10 cellular contexts compared by ENCODE assay signal in genomic region chr13:48448963-48449614, GRCh38. TPM values are rescaled to one million over a fixed set of nuclear protein-coding genes. Genes with fewer than 3 reads are reported as not detected.
A peak's percentile ranks its signal among the peaks of the same experiment; 100 is the strongest.
DNase-seq lines count a peak whose midpoint lies in the region; ATAC-seq, FAIRE-seq and TF ChIP-seq lines count a peak whose summit lies in the region.
"Had no signal": no experiment of that assay in that cellular context is flagged by ENCODE, and none has a peak within 500 bp of the region (broad histone marks: within the 10 kb centered on the region; RNA-seq: fewer than 3 reads in every experiment).

No MANE protein-coding gene starts in this region.

- intact Hi-C loops in thyroid gland (cut with DNase I): no loop called here

- H3K9me3 ChIP-seq in thyroid gland (no peaks in the 10 kb centered on the region), small intestine (ENCODE audit: control insufficient read depth, low read depth) (no peaks in the 10 kb centered on the region)

- peak overlapping the region; percentile 72 for H3K27ac Mint-ChIP-seq in activated naive CD8-positive, alpha-beta T cell treated with anti-CD3 and anti-CD28 coated beads, Interleukin-2, amount 10 ng/mL, durations not matched to agents 7 days and 5 days
- H3K27ac Mint-ChIP-seq in activated naive CD8-positive, alpha-beta T cell treated with anti-CD3 and anti-CD28 coated beads, Interleukin-2, amount 50 U/mL, for 24 hours: no peak overlapping the region

- TF ChIP-seq CTCF in fibroblast of pulmonary artery (IDR thresholded peaks at IDR 0.05; ENCODE audit: low read length, missing control alignments) (no peak), thyroid gland (IDR thresholded peaks at IDR 0.05) (no peak)

- H3K4me3 ChIP-seq in fibroblast of pulmonary artery (replicated peaks; ENCODE audit: low read depth, low read length) (peak overlapping the region; percentile 34), thyroid gland (replicated peaks in 1 of 3) (no peak overlapping the region), small intestine (ENCODE audit: low read depth in 1 of 2, low read length in 2 of 2) (no peak overlapping the region)

- no peak for TF ChIP-seq POLR2A in thyroid gland (IDR thresholded peaks at IDR 0.05)
- no peak for TF ChIP-seq POLR2A in H54 (IDR thresholded peaks at IDR 0.05; ENCODE audit: low read depth, low read length)

- POLR2A ChIA-PET in activated naive CD8-positive, alpha-beta T cell treated with anti-CD3 and anti-CD28 coated beads, Interleukin-2, amount 10 ng/mL, durations not matched to agents 7 days and 5 days (lab: Charles Lee): interaction anchor here (1.3 to 1.6 kb wide), 2 partner anchors 83 to 134 kb away, joined by 3 to 5 read pairs; partner anchors contain the start of gene RCBTB2

- H3K27me3 ChIP-seq in thyroid gland (no peaks in the 10 kb centered on the region), small intestine (ENCODE audit: control insufficient read depth in 2 of 2, insufficient read depth in 2 of 2, low read length in 2 of 2) (no peaks in the 10 kb centered on the region)

- H3K4me1 ChIP-seq in thyroid gland (peaks cover 8 to 19% of the 10 kb centered on the region in 2 donors), small intestine (ENCODE audit: control insufficient read depth in 2 of 2, insufficient read depth in 1 of 2, low read depth in 1 of 2, low read length in 1 of 2) (no peaks in the 10 kb centered on the region)

- FAIRE-seq in small intestine (lab: Jason Lieb, UNC) (no peak), H54 (lab: Jason Lieb, UNC) (no peak)
- FAIRE-seq: TTC549 had no signal

- H3K36me3 ChIP-seq in thyroid gland: no peaks in the 10 kb centered on the region
- H3K36me3 ChIP-seq in small intestine (ENCODE audit: control insufficient read depth in 2 of 2, insufficient read depth in 2 of 2, low read length in 2 of 2): no peaks in the 10 kb centered on the region

- H3K27ac ChIP-seq in thyroid gland: peak overlapping the region; percentile 2 to 46 (median 35)
- peak overlapping the region in 1 of 2 donors; percentile 24 for H3K27ac ChIP-seq in small intestine (ENCODE audit: low read depth in 1 of 2, low read length in 1 of 2)

- WGBS in thyroid gland, 2 donors: 46 to 51% methylated on average over 6 of the region's 6 CpGs
- 56 to 78% (median 58%) methylated on average over 6 of the region's 6 CpGs for WGBS in small intestine, 3 donors

- ATAC-seq in activated naive CD8-positive, alpha-beta T cell treated with anti-CD3 and anti-CD28 coated beads, Interleukin-2, amount 10 ng/mL, durations not matched to agents 7 days and 5 days (ENCODE audit: low read depth): peak; percentile 71
- ATAC-seq in activated naive CD8-positive, alpha-beta T cell treated with anti-CD3 and anti-CD28 coated beads, Interleukin-2, amount 50 U/mL, for 24 hours: no peak
- ATAC-seq in HG03521 (IDR thresholded peaks at IDR 0.05; ENCODE audit: unreplicated experiment): no peak

- H3K27me3 Mint-ChIP-seq in activated naive CD8-positive, alpha-beta T cell treated with anti-CD3 and anti-CD28 coated beads, Interleukin-2, amount 10 ng/mL, durations not matched to agents 7 days and 5 days: no peaks in the 10 kb centered on the region
- H3K27me3 Mint-ChIP-seq in activated naive CD8-positive, alpha-beta T cell treated with anti-CD3 and anti-CD28 coated beads, Interleukin-2, amount 50 U/mL, for 24 hours: no peaks in the 10 kb centered on the region

- H3K36me3 Mint-ChIP-seq in activated naive CD8-positive, alpha-beta T cell treated with anti-CD3 and anti-CD28 coated beads, Interleukin-2, amount 10 ng/mL, durations not matched to agents 7 days and 5 days: peaks cover 55% of the 10 kb centered on the region
- peaks cover 38% of the 10 kb centered on the region for H3K36me3 Mint-ChIP-seq in activated naive CD8-positive, alpha-beta T cell treated with anti-CD3 and anti-CD28 coated beads, Interleukin-2, amount 50 U/mL, for 24 hours (ENCODE audit: low read depth)

- no peak for DNase-seq in activated naive CD8-positive, alpha-beta T cell treated with anti-CD3 and anti-CD28 coated beads, Interleukin-2, amount 10 ng/mL, durations not matched to agents 7 days and 5 days
- no peak for DNase-seq in activated naive CD8-positive, alpha-beta T cell treated with anti-CD3 and anti-CD28 coated beads, Interleukin-2, amount 50 U/mL, for 24 hours
- DNase-seq in SKM-1 treated with dmso at 0.1 percent for 144 hours (lab: John Stamatoyannopoulos, UW; ENCODE audit: unreplicated experiment): peak; percentile 3
- peak; percentile 89 for DNase-seq in fibroblast of pulmonary artery (ENCODE audit: low read depth)
- DNase-seq in thyroid gland: no peak
- no peak for DNase-seq in small intestine
- no peak for DNase-seq in H54 (ENCODE audit: insufficient read length, low spot score)
- DNase-seq: NCI-H2171 had no signal

- H3K4me1 Mint-ChIP-seq in activated naive CD8-positive, alpha-beta T cell treated with anti-CD3 and anti-CD28 coated beads, Interleukin-2, amount 10 ng/mL, durations not matched to agents 7 days and 5 days: peaks cover 42% of the 10 kb centered on the region
- peaks cover 27% of the 10 kb centered on the region for H3K4me1 Mint-ChIP-seq in activated naive CD8-positive, alpha-beta T cell treated with anti-CD3 and anti-CD28 coated beads, Interleukin-2, amount 50 U/mL, for 24 hours

- peaks cover 28% of the 10 kb centered on the region for H3K9me3 Mint-ChIP-seq in activated naive CD8-positive, alpha-beta T cell treated with anti-CD3 and anti-CD28 coated beads, Interleukin-2, amount 10 ng/mL, durations not matched to agents 7 days and 5 days
- H3K9me3 Mint-ChIP-seq in activated naive CD8-positive, alpha-beta T cell treated with anti-CD3 and anti-CD28 coated beads, Interleukin-2, amount 50 U/mL, for 24 hours: peaks cover 19% of the 10 kb centered on the region

- peak overlapping the region; percentile 72 for H3K4me3 Mint-ChIP-seq in activated naive CD8-positive, alpha-beta T cell treated with anti-CD3 and anti-CD28 coated beads, Interleukin-2, amount 10 ng/mL, durations not matched to agents 7 days and 5 days
- no peak overlapping the region for H3K4me3 Mint-ChIP-seq in activated naive CD8-positive, alpha-beta T cell treated with anti-CD3 and anti-CD28 coated beads, Interleukin-2, amount 50 U/mL, for 24 hours

RNA-seq across cellular contexts. Expression of gene LPAR6, which starts 36.2 kb away (rescaled TPM):
- 10 to 100 TPM; 48.1 to 55.4 TPM for total RNA-seq in activated naive CD8-positive, alpha-beta T cell treated with anti-CD3 and anti-CD28 coated beads, Interleukin-2, amount 10 ng/mL, durations not matched to agents 7 days and 5 days
- total RNA-seq in thyroid gland: 10 to 100 TPM; 16.8 to 42.5 (median 23.4) TPM
- 10 to 100 TPM in 1 of 3 donors, 1 to 10 TPM in 2; 1.8 to 15.8 (median 7.3) TPM for polyA plus RNA-seq in small intestine

Comparison
In these comparisons a context has a peak if more than half of its experiments do, and no peak if none do; other contexts are left out.
1. DNase-seq: peak in SKM-1 treated with dmso at 0.1 percent for 144 hours (single experiment) and fibroblast of pulmonary artery (single experiment); none in activated naive CD8-positive, alpha-beta T cell treated with anti-CD3 and anti-CD28 coated beads, Interleukin-2, amount 10 ng/mL, durations not matched to agents 7 days and 5 days (single experiment), activated naive CD8-positive, alpha-beta T cell treated with anti-CD3 and anti-CD28 coated beads, Interleukin-2, amount 50 U/mL, for 24 hours (single experiment), thyroid gland (0 of 2), small intestine (single experiment) and H54 (single experiment).